Comparison of ENCODE assay signal across 8 cellular contexts in the genomic region with DNA sequence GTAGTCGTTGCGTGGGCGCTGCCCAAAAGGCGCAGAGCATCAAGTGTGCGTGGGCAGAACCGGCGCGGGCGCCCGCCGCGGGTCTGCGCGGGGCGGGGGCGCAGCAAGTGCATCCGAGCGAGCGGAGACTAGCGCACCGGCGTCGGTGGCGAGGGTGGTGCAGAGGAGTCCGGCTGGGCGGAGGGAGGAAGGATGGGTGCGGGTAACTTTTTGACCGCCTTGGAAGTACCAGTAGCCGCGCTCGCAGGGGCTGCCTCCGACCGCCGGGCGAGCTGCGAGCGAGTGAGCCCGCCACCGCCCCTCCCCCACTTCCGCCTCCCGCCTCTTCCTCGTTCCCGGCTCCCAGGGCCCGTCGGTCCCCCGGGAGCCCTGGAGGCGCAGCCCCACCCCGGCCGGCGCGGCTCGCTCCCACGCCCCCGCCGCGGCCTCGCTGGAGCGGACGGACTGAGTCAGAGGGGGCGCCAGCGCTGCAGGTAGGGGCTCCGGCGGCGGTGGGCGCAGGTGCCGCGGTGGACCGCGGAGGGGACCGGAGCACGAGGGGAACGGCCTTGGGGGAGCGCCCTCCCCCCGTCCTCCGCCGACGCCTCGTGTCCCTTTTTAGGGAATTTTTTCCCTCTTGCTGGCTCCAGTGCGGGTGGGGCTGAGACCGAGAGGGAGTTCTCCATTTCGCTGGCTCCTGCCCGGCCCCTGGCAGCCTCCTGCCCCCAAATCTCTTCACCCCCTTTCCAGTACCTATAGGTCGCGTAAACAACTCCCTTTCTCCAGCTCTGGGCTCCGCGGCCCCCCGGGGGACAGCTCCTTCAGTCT. TPM values are rescaled to one million over a fixed set of nuclear protein-coding genes. Genes with fewer than 3 reads are reported as not detected.
A peak's percentile ranks its signal among the peaks of the same experiment; 100 is the strongest.
DNase-seq lines count a peak whose midpoint lies in the region; ATAC-seq and TF ChIP-seq lines count a peak whose summit lies in the region.

No MANE protein-coding gene starts in this region.

- H3K4me3 ChIP-seq in HAP-1, result peak overlapping the region; percentile 69
- H3K4me3 ChIP-seq in neutrophil (ENCODE audit: low read depth in 1 of 2, low read length in 1 of 2), result peak overlapping the region; percentile 55 to 63
- peak overlapping the region; percentile 86 for H3K4me3 ChIP-seq in upper lobe of right lung

- H3K27ac ChIP-seq in neutrophil (no peak overlapping the region), upper lobe of right lung (peak overlapping the region; percentile 88)

- peaks cover 15 to 21% of the 10 kb centered on the region in 2 donors for H3K36me3 Mint-ChIP-seq in activated naive CD4-positive, alpha-beta T cell treated with anti-CD3 and anti-CD28 coated beads, Interleukin-2, amount 50 U/mL, for 72 hours

- H3K4me1 ChIP-seq in HAP-1, result peaks cover 7% of the 10 kb centered on the region
- peaks cover 13 to 18% of the 10 kb centered on the region in 2 experiments for H3K4me1 ChIP-seq in neutrophil (ENCODE audit: control insufficient read depth in 1 of 2, insufficient read depth in 1 of 2, low read depth in 1 of 2, low read length in 1 of 2)
- peaks cover 18% of the 10 kb centered on the region for H3K4me1 ChIP-seq in upper lobe of right lung

- DNase-seq in A172 (ENCODE audit: low spot score) (peak; percentile 25), HAP-1 (ENCODE audit: low spot score in 2 of 2) (peak; percentile 56 to 92), RPMI8226 (peak; percentile 5), head of caudate nucleus (peak in 41 of 42 donors; percentile 42 to 92 (median 80)), upper lobe of right lung (peak; percentile 88)
- DNase-seq in activated naive CD4-positive, alpha-beta T cell treated with anti-CD3 and anti-CD28 coated beads, Interleukin-2, amount 50 U/mL, for 72 hours (ENCODE audit: low spot score in 2 of 2), result peak; percentile 50 to 66

- H3K36me3 ChIP-seq in HAP-1 (replicated peaks) (peaks cover 29% of the 10 kb centered on the region), neutrophil (no peaks in the 10 kb centered on the region), upper lobe of right lung (peaks cover 23% of the 10 kb centered on the region)

- H3K9me3 Mint-ChIP-seq in activated naive CD4-positive, alpha-beta T cell treated with anti-CD3 and anti-CD28 coated beads, Interleukin-2, amount 50 U/mL, for 72 hours, result peaks cover 0 to 7% of the 10 kb centered on the region in 2 donors

- intact Hi-C loops in head of caudate nucleus (cut with DNase I), result loop anchor here (5.0 kb wide), 1 partner anchor 34 kb away; no protein-coding TSS in a partner anchor
- intact Hi-C loops in upper lobe of right lung (cut with DNase I), result no loop called here

- TF ChIP-seq CTCF in neutrophil (IDR thresholded peaks at IDR 0.05) (no peak), upper lobe of right lung (IDR thresholded peaks at IDR 0.05) (peak; percentile 12)

- H3K27me3 ChIP-seq in HAP-1 (ENCODE audit: low read depth), result no peaks in the 10 kb centered on the region
- peaks cover 74% of the 10 kb centered on the region for H3K27me3 ChIP-seq in neutrophil
- H3K27me3 ChIP-seq in upper lobe of right lung, result no peaks in the 10 kb centered on the region

- H3K9me3 ChIP-seq in HAP-1 (peaks cover 6% of the 10 kb centered on the region; the same call in 1 of the 2 replicates), neutrophil (peaks cover under 1% of the 10 kb centered on the region), upper lobe of right lung (no peaks in the 10 kb centered on the region)

- H3K27ac Mint-ChIP-seq in activated naive CD4-positive, alpha-beta T cell treated with anti-CD3 and anti-CD28 coated beads, Interleukin-2, amount 50 U/mL, for 72 hours, result peak overlapping the region in 1 of 2 donors; percentile 92

- in situ Hi-C loops in HAP-1 (cut with MboI; ENCODE audit: low sequenced_read_pairs), result no loop called here

- peak; percentile 58 to 67 for ATAC-seq in activated naive CD4-positive, alpha-beta T cell treated with anti-CD3 and anti-CD28 coated beads, Interleukin-2, amount 50 U/mL, for 72 hours
- ATAC-seq in upper lobe of right lung (peak; percentile 84), GM21717 (IDR thresholded peaks at IDR 0.05; ENCODE audit: unreplicated experiment) (no peak)

RNA-seq across cellular contexts. Expression of a gene that starts 1.6 kb away (rescaled TPM):
- 1.7 and 7.0 TPM in 2 replicates for total RNA-seq in A172 (2014; rRNA removed; shearing (Covaris generic))
- 10 to 100 TPM; 22.7 to 50.9 TPM for total RNA-seq in activated naive CD4-positive, alpha-beta T cell treated with anti-CD3 and anti-CD28 coated beads, Interleukin-2, amount 50 U/mL, for 72 hours
- 66.2 TPM for total RNA-seq in upper lobe of right lung

RNA-seq across cellular contexts. Expression of a gene that starts 9.5 kb away (rescaled TPM):
- total RNA-seq in A172 (2014; rRNA removed; shearing (Covaris generic)), result 78.8 and 86.0 TPM in 2 replicates
- total RNA-seq in activated naive CD4-positive, alpha-beta T cell treated with anti-CD3 and anti-CD28 coated beads, Interleukin-2, amount 50 U/mL, for 72 hours, result 10 to 100 TPM; 45.0 to 59.1 TPM
- total RNA-seq in upper lobe of right lung, result 66.3 TPM

RNA-seq across cellular contexts. Expression of a gene that starts 28.3 kb away (rescaled TPM):
- not detected in 2 replicates for total RNA-seq in A172 (2014; rRNA removed; shearing (Covaris generic))
- total RNA-seq in activated naive CD4-positive, alpha-beta T cell treated with anti-CD3 and anti-CD28 coated beads, Interleukin-2, amount 50 U/mL, for 72 hours, result under 1 TPM; 0.16 to 0.45 TPM
- not detected for total RNA-seq in upper lobe of right lung

RNA-seq across cellular contexts. Expression of a gene that starts 43.5 kb away (rescaled TPM):
- total RNA-seq in A172 (2014; rRNA removed; shearing (Covaris generic)), result 14.5 and 18.6 TPM in 2 replicates
- 10 to 100 TPM; 28.0 to 33.3 TPM for total RNA-seq in activated naive CD4-positive, alpha-beta T cell treated with anti-CD3 and anti-CD28 coated beads, Interleukin-2, amount 50 U/mL, for 72 hours
- total RNA-seq in upper lobe of right lung, result 46.5 TPM

RNA-seq across cellular contexts. Expression of a gene that starts 58.2 kb away (rescaled TPM):
- 42.4 and 43.9 TPM in 2 replicates for total RNA-seq in A172 (2014; rRNA removed; shearing (Covaris generic))
- 10 to 100 TPM; 23.5 to 33.0 TPM for total RNA-seq in activated naive CD4-positive, alpha-beta T cell treated with anti-CD3 and anti-CD28 coated beads, Interleukin-2, amount 50 U/mL, for 72 hours
- total RNA-seq in upper lobe of right lung, result 345 TPM

Comparison
In these comparisons a context has a peak if more than half of its experiments do, and no peak if none do; other contexts are left out.
1. DNase-seq: peak in every context shown above with its lines; median percentile 88 in upper lobe of right lung; 80 in head of caudate nucleus; 74 in HAP-1; 58 in activated naive CD4-positive, alpha-beta T cell treated with anti-CD3 and anti-CD28 coated beads, Interleukin-2, amount 50 U/mL, for 72 hours; 25 in A172; 5 in RPMI8226.